ENCODE assay signal across 8 cellular contexts in the genomic region with DNA sequence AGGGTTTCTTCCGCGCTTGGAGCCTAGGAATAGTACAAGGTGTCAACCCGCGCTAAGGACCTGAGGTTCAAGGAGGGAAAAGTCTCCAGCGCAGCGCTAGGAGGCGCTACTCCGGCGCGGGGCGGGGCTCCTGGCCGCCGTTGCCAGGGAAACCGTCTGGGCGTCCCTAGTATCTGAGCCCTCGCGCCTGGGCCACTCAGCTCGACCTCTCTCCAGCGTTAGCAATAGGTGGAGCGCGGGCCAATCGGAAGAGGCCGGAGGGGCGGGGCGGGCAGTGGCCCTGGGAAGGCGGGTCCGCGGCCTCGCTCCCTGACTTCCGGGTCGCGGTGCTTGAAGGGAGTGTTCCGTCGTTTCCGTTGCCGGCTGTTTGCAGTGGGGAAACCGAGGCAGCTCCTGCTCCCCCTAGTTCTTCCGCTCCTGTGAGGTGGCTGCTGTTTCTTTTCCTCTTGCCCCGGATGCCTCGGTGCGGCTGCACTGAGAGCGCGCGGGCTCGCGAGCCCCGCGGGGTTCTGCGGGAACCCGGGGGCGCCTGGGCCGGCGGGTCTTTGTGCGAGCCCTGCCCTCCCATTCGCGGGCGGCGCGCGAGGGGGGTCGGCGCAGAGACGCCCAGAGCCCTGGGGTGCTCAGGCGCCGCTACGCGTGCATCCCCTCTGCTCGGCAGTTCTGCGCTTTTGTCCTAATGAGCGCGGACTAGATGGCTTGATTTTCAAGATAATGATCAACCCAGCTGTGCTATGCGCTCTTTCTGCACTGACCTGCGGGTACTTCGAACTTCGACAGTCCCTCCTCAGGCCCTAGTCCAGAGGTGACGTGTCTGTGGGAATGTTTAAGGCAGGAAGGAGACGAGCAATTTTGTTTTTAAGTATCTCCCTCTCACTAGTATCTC. TPM values are rescaled to one million over a fixed set of nuclear protein-coding genes. Genes with fewer than 3 reads are reported as not detected.
DNase-seq lines count a peak whose midpoint lies in the region; ATAC-seq and TF ChIP-seq lines count a peak whose summit lies in the region.

A gene with protein sequence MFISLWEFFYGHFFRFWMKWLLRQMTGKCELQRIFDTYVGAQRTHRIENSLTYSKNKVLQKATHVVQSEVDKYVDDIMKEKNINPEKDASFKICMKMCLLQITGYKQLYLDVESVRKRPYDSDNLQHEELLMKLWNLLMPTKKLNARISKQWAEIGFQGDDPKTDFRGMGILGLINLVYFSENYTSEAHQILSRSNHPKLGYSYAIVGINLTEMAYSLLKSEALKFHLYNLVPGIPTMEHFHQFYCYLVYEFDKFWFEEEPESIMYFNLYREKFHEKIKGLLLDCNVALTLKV (plus strand): TSS at position 312 of the 886 bp plus-strand sequence. CDS start 1,261 bp downstream, outside the sequence.

- H3K27me3 ChIP-seq in adipocyte (replicated peaks; ENCODE audit: control insufficient read depth, insufficient read depth, low read length) (no peaks in the 10 kb centered on the region), upper lobe of left lung (no peaks in the 10 kb centered on the region)

- H3K9me3 ChIP-seq in adipocyte (ENCODE audit: control insufficient read depth, low read length) (no peaks in the 10 kb centered on the region), upper lobe of left lung (no peaks in the 10 kb centered on the region)

- peaks cover 9% of the 10 kb centered on the region for H3K36me3 ChIP-seq in adipocyte (ENCODE audit: control insufficient read depth, insufficient read depth, low read length, severe bottlenecking)
- H3K36me3 ChIP-seq in upper lobe of left lung: peaks cover 0 to 11% (median 0%) of the 10 kb centered on the region in 4 donors

- TF ChIP-seq EP300 in upper lobe of left lung (IDR thresholded peaks at IDR 0.05): no peak

- peak; percentile 100 for ATAC-seq in HG02759 (IDR thresholded peaks at IDR 0.05; ENCODE audit: unreplicated experiment)
- peak; percentile 100 for ATAC-seq in upper lobe of left lung (ENCODE audit: low FRiP score in 2 of 2)

- WGBS in upper lobe of left lung, 2 donors: 0 to 1% methylated on average over 12 to 66 of the region's 77 CpGs

- peak in 3 of 4 donors; percentile 37 to 79 (median 55) for TF ChIP-seq POLR2A in upper lobe of left lung (IDR thresholded peaks at IDR 0.05)

- intact Hi-C loops in cardiac septum (cut with DNase I): loop anchor here (1.0 to 10.0 kb wide), 4 partner anchors 78 to 331 kb away; partner anchors contain the start of genes CLGN and SCOC

- H3K4me1 ChIP-seq in adipocyte (ENCODE audit: control insufficient read depth, insufficient read depth, low read length): peaks cover 14% of the 10 kb centered on the region
- peaks cover 4 to 17% (median 6%) of the 10 kb centered on the region in 4 donors for H3K4me1 ChIP-seq in upper lobe of left lung

- peak within 1 kb of the TSS; percentile 91 for H3K9ac ChIP-seq in adipocyte (ENCODE audit: low read length)

- H3K27ac ChIP-seq in upper lobe of left lung: peak within 1 kb of the TSS; percentile 83 to 89 (median 84)

- H3K4me3 ChIP-seq in adipocyte (ENCODE audit: low read length): peak within 1 kb of the TSS; percentile 92
- H3K4me3 ChIP-seq in upper lobe of left lung: peak within 1 kb of the TSS; percentile 74 to 98 (median 76)

- TF ChIP-seq CTCF in GM12872 (IDR thresholded peaks at IDR 0.05; ENCODE audit: insufficient read depth, low read depth, low read length): peak; percentile 94
- TF ChIP-seq CTCF in upper lobe of left lung (IDR thresholded peaks at IDR 0.05): peak; percentile 85 to 96 (median 90)

- DNase-seq in NCI-H1417 (lab: John Stamatoyannopoulos, UW) (peak; percentile 91 to 99 (median 97)), SW480 (ENCODE audit: low spot score) (peak; percentile 95), adipocyte (ENCODE audit: low read depth) (peak; percentile 100), cardiac septum (ENCODE audit: low spot score) (peak; percentile 100), pons (ENCODE audit: low spot score) (peak; percentile 98), upper lobe of left lung (peak; percentile 99 to 100)

RNA-seq across cellular contexts. Expression of the gene that starts here (rescaled TPM):
- total RNA-seq in cardiac septum: 18.3 TPM
- total RNA-seq in upper lobe of left lung: 10 to 100 TPM; 15.7 to 28.3 (median 18.2) TPM

Comparison
In these comparisons a context has a peak if more than half of its experiments do, and no peak if none do; other contexts are left out.
1. Peak in every context shown above with its lines: DNase-seq, ATAC-seq, H3K4me3 ChIP-seq and H3K27ac ChIP-seq.